Comparison of ENCODE assay signal across 8 cellular contexts in genomic region chr5:126808619-126809018, GRCh38. TPM values are rescaled to one million over a fixed set of nuclear protein-coding genes. Genes with fewer than 3 reads are reported as not detected.
DNase-seq lines count a peak whose midpoint lies in the region; ATAC-seq and TF ChIP-seq lines count a peak whose summit lies in the region.

No MANE protein-coding gene starts in this region.

- CTCF ChIA-PET in OCI-LY7 (lab: Charles Lee; ENCODE audit: unreplicated experiment), result no interaction called here

- no peaks in the 10 kb centered on the region for H3K27me3 ChIP-seq in parathyroid adenoma (ENCODE audit: control insufficient read depth, insufficient read depth, low read length)

- no peak overlapping the region for H3K9ac ChIP-seq in parathyroid adenoma

- peaks cover 29% of the 10 kb centered on the region; the same call in 1 of the 2 replicates for H4K20me1 ChIP-seq in OCI-LY7 (ENCODE audit: insufficient read depth, low read length)

- DNase-seq in DMS 273 (lab: John Stamatoyannopoulos, UW; ENCODE audit: unreplicated experiment) (peak; percentile 56), DMS 273 treated with DMSO at 0.1 percent for 48 hours (lab: John Stamatoyannopoulos, UW) (no peak), OCI-LY7 (ENCODE audit: low spot score) (peak; percentile 56), epithelial cell of esophagus (ENCODE audit: low read depth) (peak; percentile 29), SHP77 (lab: John Stamatoyannopoulos, UW) (no peak), head of caudate nucleus (no peak)

- peak; percentile 80 for TF ChIP-seq CTCF in OCI-LY7 (conservative IDR thresholded peaks at IDR 0.05; ENCODE audit: low read length)
- TF ChIP-seq CTCF in epithelial cell of esophagus (IDR thresholded peaks at IDR 0.05; ENCODE audit: insufficient read depth, low read depth, low read length, missing control alignments), result peak; percentile 40
- TF ChIP-seq CTCF in parathyroid adenoma (IDR thresholded peaks at IDR 0.05), result peak; percentile 45

- no peaks in the 10 kb centered on the region for H3K9me2 ChIP-seq in OCI-LY7 (ENCODE audit: insufficient read depth, low read length)

- H2AFZ ChIP-seq in OCI-LY7 (ENCODE audit: low read length) (no peak overlapping the region), parathyroid adenoma (no peak overlapping the region)

- BruUV-seq in OCI-LY7 (replicated peaks; lab: Mats Ljungman, UMichigan), result no TSS peak

- POLR2A ChIA-PET in OCI-LY7 (lab: Charles Lee), result interaction anchor here (1.7 to 1.8 kb wide), 2 partner anchors 14 to 31 kb away, joined by 4 to 6 read pairs; no protein-coding TSS in a partner anchor

- H3K36me3 ChIP-seq in OCI-LY7 (ENCODE audit: insufficient read depth, low read length) (peaks cover 97% of the 10 kb centered on the region), parathyroid adenoma (ENCODE audit: control insufficient read depth, insufficient read depth, low read length) (no peaks in the 10 kb centered on the region)

- H3K4me2 ChIP-seq in OCI-LY7 (ENCODE audit: low read length), result peak overlapping the region; percentile 52
- H3K4me2 ChIP-seq in parathyroid adenoma (ENCODE audit: low read length), result no peak overlapping the region

- H3K27ac ChIP-seq in OCI-LY7 (ENCODE audit: low read depth, low read length, poor library complexity, severe bottlenecking) (peak overlapping the region; percentile 76), parathyroid adenoma (no peak overlapping the region)

- H3K79me2 ChIP-seq in OCI-LY7 (ENCODE audit: insufficient read depth, low read depth, low read length) (peaks cover 94% of the 10 kb centered on the region), parathyroid adenoma (no peaks in the 10 kb centered on the region)

- H3K9me3 ChIP-seq in OCI-LY7 (ENCODE audit: low read length), result no peaks in the 10 kb centered on the region
- H3K9me3 ChIP-seq in parathyroid adenoma (ENCODE audit: control insufficient read depth, low read length), result no peaks in the 10 kb centered on the region

- intact Hi-C loops in OCI-LY7 (cut with micrococcal nuclease; ENCODE audit: unreplicated experiment) (loop anchor here (1.0 to 5.0 kb wide), 3 partner anchors 16 to 471 kb away; no protein-coding TSS in a partner anchor), head of caudate nucleus (cut with DNase I) (no loop called here)

- peak; percentile 46 for ATAC-seq in GM21447 (IDR thresholded peaks at IDR 0.05; ENCODE audit: unreplicated experiment)

- H3K4me3 ChIP-seq in OCI-LY7 (ENCODE audit: low read depth, low read length, poor library complexity, severe bottlenecking), result peak overlapping the region; percentile 14
- no peak overlapping the region for H3K4me3 ChIP-seq in epithelial cell of esophagus (ENCODE audit: low read length)
- no peak overlapping the region for H3K4me3 ChIP-seq in parathyroid adenoma (ENCODE audit: low read depth, low read length)

- H3K4me1 ChIP-seq in OCI-LY7 (ENCODE audit: insufficient read depth, low read length, poor library complexity, severe bottlenecking) (peaks cover 42% of the 10 kb centered on the region), parathyroid adenoma (no peaks in the 10 kb centered on the region)

RNA-seq across cellular contexts. Expression of gene LMNB1, which starts 31.7 kb away (rescaled TPM):
- 173 and 232 TPM in 2 replicates for total RNA-seq in OCI-LY7 (2014; rRNA removed; shearing (Covaris generic))
- 264 and 280 TPM in 2 replicates for total RNA-seq in OCI-LY7 (2022)

Comparison
In these comparisons a context has a peak if more than half of its experiments do, and no peak if none do; other contexts are left out.
1. DNase-seq: peak in DMS 273 (single experiment), OCI-LY7 (single experiment) and epithelial cell of esophagus (single experiment); none in DMS 273 treated with DMSO at 0.1 percent for 48 hours (single experiment), SHP77 (0 of 2) and head of caudate nucleus (0 of 42).
2. Peak in every context shown above with its lines, with median percentiles within 50 percentile points of each other: CTCF ChIP-seq.